1 cellular context compared by ENCODE assay signal in the genomic region with DNA sequence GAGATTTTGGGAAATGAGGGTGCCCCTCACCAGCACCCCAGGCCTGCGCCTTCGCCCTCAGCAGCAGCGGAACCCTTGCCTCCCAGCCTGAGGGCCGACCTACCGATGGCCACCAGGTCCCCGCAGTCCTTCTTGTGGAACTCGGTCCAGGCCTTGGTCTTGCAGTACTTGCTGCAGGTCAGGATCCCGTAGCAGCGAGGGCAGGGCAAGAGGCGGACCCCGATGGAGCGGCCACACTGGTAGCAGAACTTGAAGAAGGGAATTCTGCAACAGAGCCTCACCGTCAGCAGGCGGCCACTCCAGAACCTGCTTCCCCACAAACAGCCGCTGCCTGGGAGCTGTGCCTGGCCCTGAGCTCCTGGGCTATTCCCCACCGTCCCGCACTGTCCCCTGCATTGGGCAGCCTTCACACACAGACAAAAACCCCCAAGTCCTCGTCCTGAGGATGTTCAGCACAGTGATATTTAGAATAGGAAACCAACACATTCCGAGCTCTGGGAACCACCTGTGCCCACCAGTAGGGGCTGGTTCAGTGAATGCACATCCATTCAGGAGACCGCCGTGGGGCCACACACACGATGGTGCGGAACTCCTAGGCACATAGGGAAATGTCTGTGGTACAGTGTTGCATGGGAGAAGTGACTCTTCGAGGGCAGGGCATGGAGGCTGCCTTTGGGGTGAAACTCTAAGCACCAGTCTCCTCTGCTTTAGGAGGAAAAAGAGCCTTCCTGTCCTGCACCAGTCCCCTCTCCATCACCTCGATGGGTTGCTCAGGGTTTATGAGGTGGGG.
TF ChIP-seq lines count a peak whose summit lies in the region.

No MANE protein-coding gene starts in this region.

TF ChIP-seq in HepG2, 621 proteins besides CTCF, POLR2A, EP300 and RAD21:
- TF ChIP-seq AGO2 (optimal IDR thresholded peaks at IDR 0.05; ENCODE audit: low read depth, low read length) (peak; percentile 18), ZKSCAN5 (CRISPR knock-in tag; IDR thresholded peaks at IDR 0.05) (no peak)
TF ChIP-seq in HepG2: peak in this region for 1.
